In genomic region chr3:42012378-42012934, GRCh38 we compare ENCODE assay signal across 7 cellular contexts. TPM values are rescaled to one million over a fixed set of nuclear protein-coding genes. Genes with fewer than 3 reads are reported as not detected.
A peak's percentile ranks its signal among the peaks of the same experiment; 100 is the strongest.
DNase-seq lines count a peak whose midpoint lies in the region; ATAC-seq and TF ChIP-seq lines count a peak whose summit lies in the region.

No MANE protein-coding gene starts in this region.

- TF ChIP-seq POLR2A in NB4 (IDR thresholded peaks at IDR 0.05; ENCODE audit: extremely low read depth, insufficient read length): no peak

- ATAC-seq in GM18861 (IDR thresholded peaks at IDR 0.05; ENCODE audit: unreplicated experiment): peak; percentile 30
- no peak for ATAC-seq in GM23338
- no peak for ATAC-seq in stimulated activated effector memory CD8-positive, alpha-beta T cell treated with anti-CD3 and anti-CD28 coated beads, Interleukin-12 subunit alpha, Interleukin-12 subunit beta, amount 100 ng/mL, for 72 hours

- H3F3A ChIP-seq in GM23338 (replicated peaks; ENCODE audit: low read depth): no peaks in the 10 kb centered on the region; the same call in 1 of the 2 replicates

- H3K4me3 Mint-ChIP-seq in GM23338: peak overlapping the region; percentile 84
- peak overlapping the region; percentile 92 for H3K4me3 Mint-ChIP-seq in endothelial cell (ENCODE audit: unreplicated experiment)
- peak overlapping the region; percentile 88 for H3K4me3 Mint-ChIP-seq in stimulated activated effector memory CD8-positive, alpha-beta T cell treated with anti-CD3 and anti-CD28 coated beads, Interleukin-12 subunit alpha, Interleukin-12 subunit beta, amount 100 ng/mL, for 72 hours

- no peak for TF ChIP-seq CTCF in GM23338 (conservative IDR thresholded peaks at IDR 0.05; ENCODE audit: low read depth in 2 of 2)
- TF ChIP-seq CTCF in NB4 (IDR thresholded peaks at IDR 0.05; ENCODE audit: low read depth, low read length): no peak
- no peak for TF ChIP-seq CTCF in endothelial cell (IDR thresholded peaks at IDR 0.05; ENCODE audit: unreplicated experiment)

- H3K27ac Mint-ChIP-seq in GM23338: no peak overlapping the region
- peak overlapping the region; percentile 90 for H3K27ac Mint-ChIP-seq in endothelial cell (ENCODE audit: unreplicated experiment)
- peak overlapping the region; percentile 96 for H3K27ac Mint-ChIP-seq in stimulated activated effector memory CD8-positive, alpha-beta T cell treated with anti-CD3 and anti-CD28 coated beads, Interleukin-12 subunit alpha, Interleukin-12 subunit beta, amount 100 ng/mL, for 72 hours

- H3K4me2 ChIP-seq in GM23338: peak overlapping the region; percentile 100

- no peak overlapping the region for H3K27ac ChIP-seq in GM23338 (ENCODE audit: low read depth)

- H4K20me1 ChIP-seq in GM23338 (replicated peaks; ENCODE audit: insufficient read depth): no peaks in the 10 kb centered on the region; the same call in 1 of the 2 replicates

- H2AFZ ChIP-seq in GM23338: peak overlapping the region; percentile 100

- peaks cover 24% of the 10 kb centered on the region for H3K27me3 ChIP-seq in GM23338 (ENCODE audit: insufficient read depth)

- peaks cover 10% of the 10 kb centered on the region for H3K27me3 Mint-ChIP-seq in GM23338 (ENCODE audit: insufficient read depth, low read depth, poor library complexity)
- H3K27me3 Mint-ChIP-seq in endothelial cell (ENCODE audit: unreplicated experiment): peaks cover 5% of the 10 kb centered on the region

- H3K4me3 ChIP-seq in GM23338 (peak overlapping the region; percentile 99), NB4 (ENCODE audit: low read depth, low read length) (peak overlapping the region; percentile 72)

- no peaks in the 10 kb centered on the region for H3K36me3 ChIP-seq in GM23338 (ENCODE audit: insufficient read depth)

- no peak for DNase-seq in GM23338 (ENCODE audit: low spot score)
- no peak for DNase-seq in NB4 (ENCODE audit: low read depth)
- no peak for DNase-seq in endothelial cell (ENCODE audit: low spot score)
- no peak for DNase-seq in stimulated activated effector memory CD8-positive, alpha-beta T cell treated with anti-CD3 and anti-CD28 coated beads, Interleukin-12 subunit alpha, Interleukin-12 subunit beta, amount 100 ng/mL, for 72 hours (ENCODE audit: low spot score in 2 of 2)
- DNase-seq in HuH-7 (ENCODE audit: low spot score): no peak
- DNase-seq in GOT3 (lab: John Stamatoyannopoulos, UW): no peak

- H3K4me1 Mint-ChIP-seq in GM23338: peaks cover 19% of the 10 kb centered on the region
- peaks cover 18% of the 10 kb centered on the region for H3K4me1 Mint-ChIP-seq in endothelial cell (ENCODE audit: unreplicated experiment)
- peaks cover 39% of the 10 kb centered on the region for H3K4me1 Mint-ChIP-seq in stimulated activated effector memory CD8-positive, alpha-beta T cell treated with anti-CD3 and anti-CD28 coated beads, Interleukin-12 subunit alpha, Interleukin-12 subunit beta, amount 100 ng/mL, for 72 hours

- no peaks in the 10 kb centered on the region; the same call in 2 of the 3 replicates for H3K36me3 Mint-ChIP-seq in GM23338 (ENCODE audit: low read depth)
- H3K36me3 Mint-ChIP-seq in endothelial cell (ENCODE audit: low read depth, unreplicated experiment): peaks cover 10% of the 10 kb centered on the region
- H3K36me3 Mint-ChIP-seq in stimulated activated effector memory CD8-positive, alpha-beta T cell treated with anti-CD3 and anti-CD28 coated beads, Interleukin-12 subunit alpha, Interleukin-12 subunit beta, amount 100 ng/mL, for 72 hours: peaks cover 21% of the 10 kb centered on the region

- H3K4me1 ChIP-seq in GM23338 (ENCODE audit: insufficient read depth): peaks cover 22% of the 10 kb centered on the region

- peaks cover 36% of the 10 kb centered on the region for H3K79me2 ChIP-seq in GM23338 (replicated peaks; ENCODE audit: insufficient read depth)

- H3K9me3 Mint-ChIP-seq in GM23338: no peaks in the 10 kb centered on the region; the same call in 2 of the 3 replicates
- H3K9me3 Mint-ChIP-seq in endothelial cell (ENCODE audit: unreplicated experiment): no peaks in the 10 kb centered on the region
- no peaks in the 10 kb centered on the region for H3K9me3 Mint-ChIP-seq in stimulated activated effector memory CD8-positive, alpha-beta T cell treated with anti-CD3 and anti-CD28 coated beads, Interleukin-12 subunit alpha, Interleukin-12 subunit beta, amount 100 ng/mL, for 72 hours

- no peaks in the 10 kb centered on the region for H3K9me2 ChIP-seq in GM23338 (ENCODE audit: insufficient read depth)

TF ChIP-seq in GM23338, 12 proteins besides CTCF, POLR2A, EP300 and RAD21 (continues in another document):
- TF ChIP-seq EZH2phosphoT487 (IDR thresholded peaks at IDR 0.05; ENCODE audit: unreplicated experiment) (no peak), JUNB (IDR thresholded peaks at IDR 0.05; ENCODE audit: unreplicated experiment) (no peak), NANOG (IDR thresholded peaks at IDR 0.05; ENCODE audit: borderline replicate concordance) (no peak), EZH2 (IDR thresholded peaks at IDR 0.05; ENCODE audit: low read depth, unreplicated experiment) (no peak)
- TF ChIP-seq, protein P1, sequence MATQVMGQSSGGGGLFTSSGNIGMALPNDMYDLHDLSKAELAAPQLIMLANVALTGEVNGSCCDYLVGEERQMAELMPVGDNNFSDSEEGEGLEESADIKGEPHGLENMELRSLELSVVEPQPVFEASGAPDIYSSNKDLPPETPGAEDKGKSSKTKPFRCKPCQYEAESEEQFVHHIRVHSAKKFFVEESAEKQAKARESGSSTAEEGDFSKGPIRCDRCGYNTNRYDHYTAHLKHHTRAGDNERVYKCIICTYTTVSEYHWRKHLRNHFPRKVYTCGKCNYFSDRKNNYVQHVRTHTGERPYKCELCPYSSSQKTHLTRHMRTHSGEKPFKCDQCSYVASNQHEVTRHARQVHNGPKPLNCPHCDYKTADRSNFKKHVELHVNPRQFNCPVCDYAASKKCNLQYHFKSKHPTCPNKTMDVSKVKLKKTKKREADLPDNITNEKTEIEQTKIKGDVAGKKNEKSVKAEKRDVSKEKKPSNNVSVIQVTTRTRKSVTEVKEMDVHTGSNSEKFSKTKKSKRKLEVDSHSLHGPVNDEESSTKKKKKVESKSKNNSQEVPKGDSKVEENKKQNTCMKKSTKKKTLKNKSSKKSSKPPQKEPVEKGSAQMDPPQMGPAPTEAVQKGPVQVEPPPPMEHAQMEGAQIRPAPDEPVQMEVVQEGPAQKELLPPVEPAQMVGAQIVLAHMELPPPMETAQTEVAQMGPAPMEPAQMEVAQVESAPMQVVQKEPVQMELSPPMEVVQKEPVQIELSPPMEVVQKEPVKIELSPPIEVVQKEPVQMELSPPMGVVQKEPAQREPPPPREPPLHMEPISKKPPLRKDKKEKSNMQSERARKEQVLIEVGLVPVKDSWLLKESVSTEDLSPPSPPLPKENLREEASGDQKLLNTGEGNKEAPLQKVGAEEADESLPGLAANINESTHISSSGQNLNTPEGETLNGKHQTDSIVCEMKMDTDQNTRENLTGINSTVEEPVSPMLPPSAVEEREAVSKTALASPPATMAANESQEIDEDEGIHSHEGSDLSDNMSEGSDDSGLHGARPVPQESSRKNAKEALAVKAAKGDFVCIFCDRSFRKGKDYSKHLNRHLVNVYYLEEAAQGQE (IDR thresholded peaks at IDR 0.05; ENCODE audit: unreplicated experiment): no peak

RNA-seq across cellular contexts. Expression of gene ULK4, which starts 50.6 kb away (rescaled TPM):
- 14.3 and 41.4 TPM in 2 replicates for total RNA-seq in GM23338 (2014; rRNA removed; shearing (Covaris generic))
- 12.5 and 20.8 TPM in 2 replicates for polyA plus RNA-seq in GM23338 (2016; fragmentation: Nextera tagmentation; extraction: Ambion mirVana)
- 10.2 TPM for total RNA-seq in endothelial cell (ENCODE audit: unreplicated experiment)
